Comparison of ENCODE assay signal across 1 cellular context in genomic region chr2:113058998-113059960, GRCh38.
A peak's percentile ranks its signal among the peaks of the same experiment; 100 is the strongest.
TF ChIP-seq lines count a peak whose summit lies in the region.

Gene IL36RN (plus strand): TSS chr2:113059198. CDS start chr2:113059439, 241 bp downstream.

TF ChIP-seq in K562, 482 proteins besides CTCF, POLR2A, EP300 and RAD21:
- TF ChIP-seq TCFL5 (CRISPR knock-in tag; conservative IDR thresholded peaks at IDR 0.05) (no peak), FOXA1 (IDR thresholded peaks at IDR 0.05; ENCODE audit: borderline replicate concordance) (no peak), ETV1 (tag; conservative IDR thresholded peaks at IDR 0.05; ENCODE audit: low read depth) (peak; percentile 32; the same call in 1 of the 2 replicates), PHB2 (IDR thresholded peaks at IDR 0.05; ENCODE audit: low read depth) (no peak), GABPA (tag; conservative IDR thresholded peaks at IDR 0.05; ENCODE audit: low read depth) (peak; percentile 55), ZBTB40 (IDR thresholded peaks at IDR 0.05) (0 out of 2 replicates have a peak, but pooled peaks have one; percentile 32), ZBTB40 (CRISPR knock-in tag; IDR thresholded peaks at IDR 0.05) (no peak), SETDB1 (IDR thresholded peaks at IDR 0.05; ENCODE audit: low read length) (no peak), SRF (CRISPR knock-in tag; IDR thresholded peaks at IDR 0.05) (0 out of 4 replicates have a peak, but pooled peaks of 1 of the 2 experiments have one; percentile 36), YY1 (IDR thresholded peaks at IDR 0.05; ENCODE audit: borderline replicate concordance in 1 of 3, control insufficient read depth in 1 of 3, extremely low read depth in 1 of 3, insufficient read depth in 3 of 3, insufficient read length in 1 of 3, insufficient replicate concordance in 2 of 3, low read depth in 1 of 3, low read length in 2 of 3) (no peak)
